In genomic region chr17:49823614-49824013, GRCh38 we compare ENCODE assay signal across 28 cellular contexts. TPM values are rescaled to one million over a fixed set of nuclear protein-coding genes. Genes with fewer than 3 reads are reported as not detected.
DNase-seq lines count a peak whose midpoint lies in the region; ATAC-seq and TF ChIP-seq lines count a peak whose summit lies in the region.
"Had no signal": no experiment of that assay in that cellular context is flagged by ENCODE, and none has a peak within 500 bp of the region (broad histone marks: within the 10 kb centered on the region; RNA-seq: fewer than 3 reads in every experiment).

No MANE protein-coding gene starts in this region.

- no peak overlapping the region for H3K14ac ChIP-seq in mesenchymal stem cell (ENCODE audit: low read length in 2 of 2)

- peak overlapping the region; percentile 34 for H3K27ac ChIP-seq in AG04450 (ENCODE audit: low read depth, low read length)
- H3K27ac ChIP-seq in GM23338 (ENCODE audit: low read depth): peak overlapping the region; percentile 50; the same call in 1 of the 2 replicates
- peak overlapping the region; percentile 19 for H3K27ac ChIP-seq in mesenchymal stem cell (ENCODE audit: low read length, poor library complexity, severe bottlenecking)
- H3K27ac ChIP-seq: Peyer's patch, right atrium auricular region had no signal

- H3K27me3 Mint-ChIP-seq in GM23338 (ENCODE audit: insufficient read depth, low read depth, poor library complexity): no peaks in the 10 kb centered on the region
- H3K27me3 Mint-ChIP-seq: CD4-positive, CD25-positive, alpha-beta regulatory T cell; effector memory CD8-positive, alpha-beta T cell; naive thymus-derived CD8-positive, alpha-beta T cell; T-cell had no signal

- peaks cover 99% of the 10 kb centered on the region for H3K36me3 Mint-ChIP-seq in GM23338 (ENCODE audit: low read depth)

- H3K27me3 ChIP-seq in AG04450 (ENCODE audit: control insufficient read depth, insufficient read depth, low read length) (no peaks in the 10 kb centered on the region), GM23338 (ENCODE audit: insufficient read depth) (no peaks in the 10 kb centered on the region), mesenchymal stem cell (ENCODE audit: control insufficient read depth in 1 of 2, insufficient read depth in 1 of 2, low read length in 2 of 2) (no peaks in the 10 kb centered on the region)
- H3K27me3 ChIP-seq: heart left ventricle, Peyer's patch, right atrium auricular region, transverse colon had no signal

- no peak overlapping the region for H4K8ac ChIP-seq in mesenchymal stem cell (ENCODE audit: low read length)

- DNase-seq in AG04450 (ENCODE audit: low read depth, low spot score) (peak; percentile 66), GM23338 (ENCODE audit: low spot score) (no peak), astrocyte of the cerebellum (ENCODE audit: low read depth) (peak; percentile 37), mesenchymal stem cell (peak; percentile 51), NCI-H1048 (lab: John Stamatoyannopoulos, UW) (no peak), NCI-H1105 (lab: John Stamatoyannopoulos, UW) (no peak)
- DNase-seq: activated naive CD4-positive, alpha-beta T cell treated with anti-CD3 and anti-CD28 coated beads for 36 hours; activated T-cell treated with anti-CD3 and anti-CD28 coated beads, Interleukin-2, amount 50 U/mL, for 72 hours; aorta; CD4-positive, CD25-positive, alpha-beta regulatory T cell; effector memory CD8-positive, alpha-beta T cell; GDM1; naive thymus-derived CD8-positive, alpha-beta T cell; NCI-H1417; NCI-H510A treated with DMSO at 0.1 percent for 48 hours; stimulated activated CD4-positive, alpha-beta T cell treated with anti-CD3 and anti-CD28 coated beads, Interleukin-15, amount 100 ng/mL, for 24 hours; T-cell had no signal

- no peaks in the 10 kb centered on the region for H3K9me2 ChIP-seq in GM23338 (ENCODE audit: insufficient read depth)

- peak overlapping the region; percentile 54 for H3K9ac ChIP-seq in mesenchymal stem cell (ENCODE audit: low read length)

- H3K4me1 ChIP-seq in GM23338 (ENCODE audit: insufficient read depth): peaks cover 26% of the 10 kb centered on the region
- H3K4me1 ChIP-seq in mesenchymal stem cell (ENCODE audit: control insufficient read depth, insufficient read depth, low read depth, low read length): peaks cover 3% of the 10 kb centered on the region

- no peak overlapping the region for H4K91ac ChIP-seq in mesenchymal stem cell (ENCODE audit: low read length)

- H3K9me3 ChIP-seq in AG04450 (ENCODE audit: control insufficient read depth, insufficient read depth, low read length): no peaks in the 10 kb centered on the region
- no peaks in the 10 kb centered on the region for H3K9me3 ChIP-seq in mesenchymal stem cell (ENCODE audit: control insufficient read depth, low read length)
- H3K9me3 ChIP-seq: heart left ventricle, Peyer's patch, right atrium auricular region, transverse colon had no signal

- no peak overlapping the region for H3K23ac ChIP-seq in mesenchymal stem cell (ENCODE audit: low read length in 2 of 2)

- no peak overlapping the region for H3K4me2 ChIP-seq in GM23338
- H3K4me2 ChIP-seq in mesenchymal stem cell (ENCODE audit: low read length, poor library complexity, severe bottlenecking): no peak overlapping the region

- no peak overlapping the region for H2BK12ac ChIP-seq in mesenchymal stem cell (ENCODE audit: low read length in 2 of 2)

- 97% methylated on average over 2 of the region's 2 CpGs for WGBS in mesenchymal stem cell

- no peak overlapping the region for H3K18ac ChIP-seq in mesenchymal stem cell (ENCODE audit: low read depth in 1 of 2, low read length in 2 of 2)

- peaks cover 67% of the 10 kb centered on the region for H3K36me3 ChIP-seq in GM23338 (ENCODE audit: insufficient read depth)
- H3K36me3 ChIP-seq in mesenchymal stem cell (ENCODE audit: control insufficient read depth in 1 of 2, insufficient read depth in 2 of 2, low read depth in 1 of 2, low read length in 2 of 2): peaks cover 18 to 88% of the 10 kb centered on the region in 2 experiments

- H3K79me1 ChIP-seq in mesenchymal stem cell (replicated peaks; ENCODE audit: low read length, poor library complexity, severe bottlenecking): peaks cover 18% of the 10 kb centered on the region

- H3F3A ChIP-seq in GM23338 (replicated peaks; ENCODE audit: low read depth): no peaks in the 10 kb centered on the region

- CTCF ChIA-PET in AG04450 (lab: Charles Lee): no interaction called here

- no peak overlapping the region for H2BK5ac ChIP-seq in mesenchymal stem cell (ENCODE audit: low read depth, low read length, poor library complexity, severe bottlenecking)

- no peak overlapping the region for H3K4ac ChIP-seq in mesenchymal stem cell (ENCODE audit: low read depth in 1 of 2, low read length in 2 of 2)

- ATAC-seq in GM23338 (no peak), HG02840 (IDR thresholded peaks at IDR 0.05; ENCODE audit: low FRiP score, unreplicated experiment) (no peak), GM19467 (IDR thresholded peaks at IDR 0.05; ENCODE audit: unreplicated experiment) (no peak)
- ATAC-seq: activated T-cell treated with anti-CD3 and anti-CD28 coated beads, Interleukin-2, amount 50 U/mL, for 72 hours; effector memory CD8-positive, alpha-beta T cell; naive thymus-derived CD8-positive, alpha-beta T cell; T-cell had no signal

- H3K27ac Mint-ChIP-seq in GM23338: no peak overlapping the region
- H3K27ac Mint-ChIP-seq: activated naive CD4-positive, alpha-beta T cell treated with anti-CD3 and anti-CD28 coated beads for 36 hours; activated T-cell treated with anti-CD3 and anti-CD28 coated beads, Interleukin-2, amount 50 U/mL, for 72 hours had no signal

- H2BK120ac ChIP-seq in mesenchymal stem cell (ENCODE audit: low read depth, low read length): no peak overlapping the region

- in situ Hi-C loops in astrocyte of the cerebellum (cut with HindIII; ENCODE audit: low sequenced_read_pairs): no loop called here

- H2AFZ ChIP-seq in GM23338 (no peak overlapping the region), mesenchymal stem cell (ENCODE audit: low read depth, low read length) (no peak overlapping the region)

- peaks cover 16% of the 10 kb centered on the region for H4K20me1 ChIP-seq in GM23338 (replicated peaks; ENCODE audit: insufficient read depth)

- peaks cover 37% of the 10 kb centered on the region for H3K79me2 ChIP-seq in GM23338 (replicated peaks; ENCODE audit: insufficient read depth)

- TF ChIP-seq CTCF in AG04450 (IDR thresholded peaks at IDR 0.05; ENCODE audit: low read depth, low read length) (no peak), GM23338 (conservative IDR thresholded peaks at IDR 0.05; ENCODE audit: low read depth in 2 of 2) (no peak), astrocyte of the cerebellum (IDR thresholded peaks at IDR 0.05; ENCODE audit: low read depth, low read length, missing control alignments) (no peak)

- POLR2A ChIA-PET in AG04450 (lab: Yijun Ruan, JAX): interaction anchor here (0.6 kb wide), 2 partner anchors 22 to 27 kb away, joined by 3 to 6 read pairs; no protein-coding TSS in a partner anchor

- H3K4me3 Mint-ChIP-seq in GM23338: no peak overlapping the region
- H3K4me3 Mint-ChIP-seq: activated naive CD4-positive, alpha-beta T cell treated with anti-CD3 and anti-CD28 coated beads for 36 hours; activated T-cell treated with anti-CD3 and anti-CD28 coated beads, Interleukin-2, amount 50 U/mL, for 72 hours; effector memory CD8-positive, alpha-beta T cell; naive thymus-derived CD8-positive, alpha-beta T cell; T-cell had no signal

- no peak overlapping the region for H2BK15ac ChIP-seq in mesenchymal stem cell (ENCODE audit: low read depth, poor library complexity, severe bottlenecking)

- no peak overlapping the region for H2AK5ac ChIP-seq in mesenchymal stem cell (ENCODE audit: low read length, severe bottlenecking)

- no peak overlapping the region for H3K4me3 ChIP-seq in AG04450 (ENCODE audit: low read depth, low read length)
- no peak overlapping the region for H3K4me3 ChIP-seq in GM23338
- H3K4me3 ChIP-seq in astrocyte of the cerebellum (ENCODE audit: low read depth, low read length): no peak overlapping the region
- H3K4me3 ChIP-seq in mesenchymal stem cell (ENCODE audit: insufficient read depth in 1 of 2, low read depth in 1 of 2, low read length in 2 of 2): no peak overlapping the region
- H3K4me3 ChIP-seq: heart left ventricle, Peyer's patch, right atrium auricular region, transverse colon had no signal

- peaks cover 52% of the 10 kb centered on the region for H3K4me1 Mint-ChIP-seq in GM23338

- no peaks in the 10 kb centered on the region for H3K9me3 Mint-ChIP-seq in GM23338
- H3K9me3 Mint-ChIP-seq: activated naive CD4-positive, alpha-beta T cell treated with anti-CD3 and anti-CD28 coated beads for 36 hours; activated T-cell treated with anti-CD3 and anti-CD28 coated beads, Interleukin-2, amount 50 U/mL, for 72 hours; effector memory CD8-positive, alpha-beta T cell; naive thymus-derived CD8-positive, alpha-beta T cell; T-cell had no signal

TF ChIP-seq in GM23338, 12 proteins besides CTCF, POLR2A, EP300 and RAD21 (continues in another document):
- no peak for TF ChIP-seq CREB1 (CRISPR knock-in tag; IDR thresholded peaks at IDR 0.05; ENCODE audit: low read depth)
- TF ChIP-seq ZNF114 (CRISPR knock-in tag; IDR thresholded peaks at IDR 0.05): no peak
- TF ChIP-seq JUNB (IDR thresholded peaks at IDR 0.05; ENCODE audit: unreplicated experiment): no peak

RNA-seq across cellular contexts. Expression of gene TAC4, which starts 24.3 kb away (rescaled TPM):
- polyA plus RNA-seq in AG04450 (2011; rRNA removed) (not detected in 2 replicates), GM23338 (2016; fragmentation: Nextera tagmentation; extraction: Ambion mirVana) (not detected in 2 replicates)
- polyA minus RNA-seq in AG04450 (2011; rRNA and poly(A)+ RNA removed): not detected in 2 replicates
- not detected in 2 replicates for total RNA-seq in GM23338 (2014; rRNA removed; shearing (Covaris generic))
- not detected for polyA plus RNA-seq in mesenchymal stem cell (2013, experiment 1 of 2)
- polyA plus RNA-seq in mesenchymal stem cell (2013, experiment 2 of 2): not detected
- total RNA-seq: activated CD8-positive, alpha-beta memory T cell treated with anti-CD3 and anti-CD28 coated beads for 36 hours; activated naive CD4-positive, alpha-beta T cell treated with anti-CD3 and anti-CD28 coated beads for 36 hours; activated T-cell treated with anti-CD3 and anti-CD28 coated beads, Interleukin-2, amount 50 U/mL, for 72 hours; aorta; CD4-positive, CD25-positive, alpha-beta regulatory T cell; cerebellum; left colon; mesenteric fat pad; naive thymus-derived CD8-positive, alpha-beta T cell; osteocyte; Peyer's patch; right atrium auricular region; T-cell; transverse colon had no signal
- polyA plus RNA-seq: aorta; CD4-positive, CD25-positive, alpha-beta regulatory T cell; heart left ventricle; naive thymus-derived CD8-positive, alpha-beta T cell had no signal

RNA-seq across cellular contexts. Expression of gene KAT7, which starts 35.1 kb away (rescaled TPM):
- polyA plus RNA-seq in AG04450 (2011; rRNA removed) (26.5 and 27.0 TPM in 2 replicates), GM23338 (2016; fragmentation: Nextera tagmentation; extraction: Ambion mirVana) (30.5 and 31.0 TPM in 2 replicates)
- polyA minus RNA-seq in AG04450 (2011; rRNA and poly(A)+ RNA removed): 31.9 and 34.9 TPM in 2 replicates
- total RNA-seq in GM23338 (2014; rRNA removed; shearing (Covaris generic)): 187 and 226 TPM in 2 replicates
- polyA plus RNA-seq in mesenchymal stem cell (2013, experiment 1 of 2): 22.5 TPM
- 25.7 TPM for polyA plus RNA-seq in mesenchymal stem cell (2013, experiment 2 of 2)

RNA-seq across cellular contexts. Expression of gene FAM117A, which starts 59.7 kb away (rescaled TPM):
- polyA plus RNA-seq in AG04450 (2011; rRNA removed) (2.5 and 2.8 TPM in 2 replicates), GM23338 (2016; fragmentation: Nextera tagmentation; extraction: Ambion mirVana) (19.8 and 21.3 TPM in 2 replicates)
- 3.2 and 4.9 TPM in 2 replicates for polyA minus RNA-seq in AG04450 (2011; rRNA and poly(A)+ RNA removed)
- 21.4 and 46.4 TPM in 2 replicates for total RNA-seq in GM23338 (2014; rRNA removed; shearing (Covaris generic))
- polyA plus RNA-seq in mesenchymal stem cell (2013, experiment 1 of 2): 6.0 TPM
- 6.5 TPM for polyA plus RNA-seq in mesenchymal stem cell (2013, experiment 2 of 2)

Comparison
In these comparisons a context has a peak if more than half of its experiments do, and no peak if none do; other contexts are left out.
1. DNase-seq: peak in AG04450 (single experiment), astrocyte of the cerebellum (single experiment) and mesenchymal stem cell (single experiment); none in GM23338 (single experiment), NCI-H1048 (single experiment) and NCI-H1105 (single experiment).
2. Peak in every context shown above with its lines, with median percentiles within 50 percentile points of each other: H3K27ac ChIP-seq.